Comparison of ENCODE assay signal across 18 cellular contexts in the genomic region with DNA sequence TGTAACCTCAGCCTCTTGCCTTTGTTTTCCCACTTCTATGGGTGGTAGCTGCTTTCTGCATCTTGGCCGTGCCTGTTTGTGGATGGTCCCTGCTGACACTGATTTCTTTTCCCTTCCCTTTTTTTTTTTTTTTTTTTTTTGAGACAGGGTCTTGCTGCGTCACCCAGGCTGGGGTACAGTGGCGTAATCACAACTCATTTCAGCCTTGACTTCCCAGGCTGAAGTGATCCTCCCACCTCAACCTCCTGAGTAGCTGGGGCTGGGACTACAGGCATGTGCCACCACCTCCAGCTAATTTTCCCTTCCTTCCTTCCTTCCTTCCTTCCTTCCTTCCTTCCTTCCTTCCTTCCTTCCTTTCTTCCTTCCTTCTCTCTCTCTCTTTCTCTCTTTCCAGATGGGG. TPM values are rescaled to one million over a fixed set of nuclear protein-coding genes. Genes with fewer than 3 reads are reported as not detected.
DNase-seq lines count a peak whose midpoint lies in the region; ATAC-seq, FAIRE-seq and TF ChIP-seq lines count a peak whose summit lies in the region.
"Had no signal": no experiment of that assay in that cellular context is flagged by ENCODE, and none has a peak within 500 bp of the region (broad histone marks: within the 10 kb centered on the region; RNA-seq: fewer than 3 reads in every experiment).

No MANE protein-coding gene starts in this region.

- H3K56ac ChIP-seq in H1 (replicated peaks; ENCODE audit: insufficient read length, low read depth, low read length) = no peak overlapping the region

- no peaks in the 10 kb centered on the region for H3K4me1 ChIP-seq in GM23338 (ENCODE audit: insufficient read depth)
- peaks cover 0 to 3% (median 0%) of the 10 kb centered on the region in 4 experiments; a peak in 2 of 7 replicates for H3K4me1 ChIP-seq in H1 (replicated peaks in 1 of 4; ENCODE audit: control insufficient read depth in 3 of 4, insufficient read depth in 4 of 4, low read length in 3 of 4)
- no peaks in the 10 kb centered on the region for H3K4me1 ChIP-seq in HepG2 (ENCODE audit: insufficient read depth, low read length)
- no peaks in the 10 kb centered on the region for H3K4me1 ChIP-seq in vagina
- H3K4me1 ChIP-seq: A549 had no signal

- no peaks in the 10 kb centered on the region for H4K20me1 ChIP-seq in GM23338 (replicated peaks; ENCODE audit: insufficient read depth)
- H4K20me1 ChIP-seq in H1 (replicated peaks in 1 of 2; ENCODE audit: control insufficient read depth in 1 of 2, insufficient read depth in 2 of 2, low read length in 2 of 2) = no peaks in the 10 kb centered on the region
- no peaks in the 10 kb centered on the region for H4K20me1 ChIP-seq in HepG2 (ENCODE audit: insufficient read depth, low read length)
- H4K20me1 ChIP-seq: BLaER1 had no signal

- H3K9ac ChIP-seq in H1 (replicated peaks in 1 of 4; ENCODE audit: extremely low read depth in 1 of 4, low read depth in 3 of 4, low read length in 3 of 4) = no peak overlapping the region
- no peak overlapping the region for H3K9ac ChIP-seq in HepG2 (ENCODE audit: insufficient read depth, low read depth, low read length)
- H3K9ac ChIP-seq: BLaER1 had no signal

- WGBS in H1 (ENCODE audit: extremely low coverage in 1 of 2, insufficient coverage in 1 of 2, insufficient read length in 1 of 2, insufficient replicate concordance in 2 of 2, low coverage in 1 of 2, low lambda C conversion rate in 2 of 2, missing lambda C conversion rate in 1 of 2), 2 experiments = 56% methylated on average over 1 of the region's 3 CpGs; no CpG with 5 or more reads in 1 of the 2 experiments
- 44% methylated on average over 3 of the region's 3 CpGs for WGBS in HepG2 (ENCODE audit: low lambda C conversion rate)

- BruUV-seq in HepG2 (replicated peaks; lab: Mats Ljungman, UMichigan) = no TSS peak

- no peak for DNase-seq in stimulated activated naive CD8-positive, alpha-beta T cell treated with anti-CD3 and anti-CD28 coated beads, Interleukin-15, amount 100 ng/mL, for 72 hours
- DNase-seq in GM23338 (ENCODE audit: low spot score) (no peak), H1 (ENCODE audit: low read depth in 1 of 2, low spot score in 2 of 2) (no peak), HepG2 (ENCODE audit: low spot score) (no peak), vagina (ENCODE audit: extremely low spot score in 2 of 2) (no peak), HK-2 (ENCODE audit: unreplicated experiment) (no peak)
- DNase-seq: AML-193; CD4-positive, alpha-beta T cell; DMS79; H9; IMR-90; KBM-7 had no signal

- no peak overlapping the region for H2BK20ac ChIP-seq in H1 (ENCODE audit: low read length)

- H3K4me3 ChIP-seq in GM23338 (no peak overlapping the region), H1 (ENCODE audit: extremely low read depth in 1 of 4, insufficient read depth in 2 of 4, low read depth in 3 of 4, low read length in 4 of 4) (no peak overlapping the region), HepG2 (replicated peaks in 1 of 3; ENCODE audit: insufficient read depth in 1 of 3, low read depth in 2 of 3, low read length in 3 of 3) (no peak overlapping the region), vagina (no peak overlapping the region)
- H3K4me3 ChIP-seq: A549, BLaER1, GM12878 had no signal

- H4K8ac ChIP-seq in H1 (ENCODE audit: extremely low read depth, insufficient read depth, low read length) = no peak overlapping the region

- H2BK12ac ChIP-seq in H1 (ENCODE audit: low read depth, low read length) = no peak overlapping the region; the same call in 1 of the 2 replicates

- H3K23me2 ChIP-seq in H1 (ENCODE audit: low read depth, low read length) = no peaks in the 10 kb centered on the region

- POLR2A ChIA-PET in H1 (lab: Charles Lee; ENCODE audit: partially characterized antibody) = interaction anchor here (0.6 to 4.5 kb wide), 2 partner anchors 12 to 368 kb away, joined by 4 to 25 read pairs; no protein-coding TSS in a partner anchor
- POLR2A ChIA-PET in HepG2 (lab: Yijun Ruan, JAX) = interaction anchor here (1.1 kb wide), 1 partner anchor 12 kb away, joined by 7 read pairs; no protein-coding TSS in a partner anchor

- H3K23ac ChIP-seq in H1 (ENCODE audit: insufficient read length) = no peak overlapping the region

- CTCF ChIA-PET in H1 (lab: Charles Lee; ENCODE audit: partially characterized antibody) = interaction anchor here (0.5 to 1.5 kb wide), 3 partner anchors 11 to 72 kb away, joined by 3 read pairs; no protein-coding TSS in a partner anchor
- CTCF ChIA-PET in HepG2 (lab: Yijun Ruan, JAX; ENCODE audit: low intra/inter-chr PET ratio, low total read pairs) = no interaction called here

- H3K36me3 ChIP-seq in GM23338 (ENCODE audit: insufficient read depth) (no peaks in the 10 kb centered on the region), H1 (ENCODE audit: control insufficient read depth in 2 of 4, insufficient read depth in 4 of 4, low read length in 3 of 4) (no peaks in the 10 kb centered on the region), HepG2 (replicated peaks in 1 of 2; ENCODE audit: control insufficient read depth in 1 of 2, insufficient read depth in 2 of 2, low read length in 2 of 2) (no peaks in the 10 kb centered on the region), vagina (no peaks in the 10 kb centered on the region)
- H3K36me3 ChIP-seq: BLaER1 had no signal

- H3K27ac ChIP-seq in GM23338 (ENCODE audit: low read depth) (no peak overlapping the region), H1 (ENCODE audit: low read depth, low read length) (no peak overlapping the region), HepG2 (ENCODE audit: extremely low read length, insufficient read depth, low read length) (no peak overlapping the region), vagina (no peak overlapping the region)
- H3K27ac ChIP-seq: A549, BLaER1, HL-60 had no signal

- H3F3A ChIP-seq in GM23338 (replicated peaks; ENCODE audit: low read depth) = no peaks in the 10 kb centered on the region

- no peak overlapping the region for H2BK5ac ChIP-seq in H1 (ENCODE audit: low read depth, low read length)

- H3K4me1 Mint-ChIP-seq in stimulated activated naive CD8-positive, alpha-beta T cell treated with anti-CD3 and anti-CD28 coated beads, Interleukin-15, Interleukin-2, amounts not matched to agents 100 ng/mL and 50 ng/mL, for 24 hours (ENCODE audit: low read depth) = no peaks in the 10 kb centered on the region
- no peaks in the 10 kb centered on the region for H3K4me1 Mint-ChIP-seq in stimulated activated naive CD8-positive, alpha-beta T cell treated with anti-CD3 and anti-CD28 coated beads, Interleukin-15, amount 100 ng/mL, for 72 hours
- H3K4me1 Mint-ChIP-seq in GM23338 = peaks cover 3% of the 10 kb centered on the region

- in situ Hi-C loops in HepG2 (cut with HindIII; ENCODE audit: extremely low pct_ligation_motif_present, low pct_unique_long_range_greater_than_20kb) = no loop called here

- no peak overlapping the region for H3K4ac ChIP-seq in H1 (replicated peaks; ENCODE audit: insufficient read length, low read depth, low read length)

- no peak overlapping the region for H2AK5ac ChIP-seq in H1 (ENCODE audit: low read depth, low read length)

- intact Hi-C loops in HepG2 (cut with micrococcal nuclease; ENCODE audit: unreplicated experiment) (no loop called here), vagina (cut with DNase I) (no loop called here)

- TF ChIP-seq POLR2A in H1 (IDR thresholded peaks at IDR 0.05; ENCODE audit: control extremely low read depth in 1 of 2, low read depth in 2 of 2, low read length in 2 of 2) (no peak), HepG2 (IDR thresholded peaks at IDR 0.05; ENCODE audit: insufficient read depth in 1 of 2, low read depth in 2 of 2, low read length in 2 of 2) (no peak), vagina (IDR thresholded peaks at IDR 0.05) (no peak)

- TF ChIP-seq RAD21 in H1 (IDR thresholded peaks at IDR 0.05 in 1 of 2, conservative IDR thresholded peaks at IDR 0.05 in 1 of 2; ENCODE audit: low read depth in 2 of 2, low read length in 2 of 2) = no peak
- TF ChIP-seq RAD21 in HepG2 (CRISPR knock-in tag; IDR thresholded peaks at IDR 0.05) = no peak

- TF ChIP-seq EP300 in H1 (IDR thresholded peaks at IDR 0.05; ENCODE audit: borderline replicate concordance in 1 of 2, low read depth in 2 of 2, low read length in 2 of 2) (no peak), HepG2 (IDR thresholded peaks at IDR 0.05; ENCODE audit: low read depth in 2 of 2, low read length in 2 of 2) (no peak), HepG2 (CRISPR knock-in tag; IDR thresholded peaks at IDR 0.05; ENCODE audit: borderline replicate concordance) (no peak)

- no peaks in the 10 kb centered on the region for H3K9me2 ChIP-seq in GM23338 (ENCODE audit: insufficient read depth)

- H3K79me1 ChIP-seq in H1 (ENCODE audit: low read depth, low read length) = no peaks in the 10 kb centered on the region

- no peak for FAIRE-seq in H1 (lab: Jason Lieb, UNC)
- no peak for FAIRE-seq in HepG2 (lab: Jason Lieb, UNC)
- FAIRE-seq: A549, GM12878, GM18507 had no signal

- no peak overlapping the region for H3K14ac ChIP-seq in H1 (ENCODE audit: insufficient read length)

- H3K9me3 ChIP-seq in H1 (ENCODE audit: insufficient read depth in 2 of 2, low read depth in 1 of 2, low read length in 1 of 2) = no peaks in the 10 kb centered on the region
- H3K9me3 ChIP-seq in HepG2 (ENCODE audit: low read length) = no peaks in the 10 kb centered on the region
- H3K9me3 ChIP-seq in vagina = no peaks in the 10 kb centered on the region
- H3K9me3 ChIP-seq: A549, BLaER1 had no signal

- H4K5ac ChIP-seq in H1 (ENCODE audit: insufficient read length, low read depth, low read length) = no peak overlapping the region

- H3K79me2 ChIP-seq in GM23338 (replicated peaks; ENCODE audit: insufficient read depth) (no peaks in the 10 kb centered on the region), H1 (ENCODE audit: control insufficient read depth in 1 of 2, insufficient read depth in 2 of 2, low read length in 2 of 2) (no peaks in the 10 kb centered on the region), HepG2 (ENCODE audit: insufficient read depth, low read length) (no peaks in the 10 kb centered on the region)

- H2BK15ac ChIP-seq in H1 (ENCODE audit: low read length) = no peak overlapping the region

- no peak for ATAC-seq in stimulated activated naive CD8-positive, alpha-beta T cell treated with anti-CD3 and anti-CD28 coated beads, Interleukin-15, amount 100 ng/mL, for 72 hours
- ATAC-seq in GM23338 (no peak), HepG2 (no peak)
- ATAC-seq: A549, GM12878 had no signal

- no peak for TF ChIP-seq CTCF in GM23338 (conservative IDR thresholded peaks at IDR 0.05; ENCODE audit: low read depth in 2 of 2)
- TF ChIP-seq CTCF in H1 (IDR thresholded peaks at IDR 0.05; ENCODE audit: control extremely low read depth in 1 of 3, insufficient read depth in 1 of 3, low read depth in 1 of 3, low read length in 3 of 3) = no peak
- TF ChIP-seq CTCF in HepG2 (CRISPR knock-in tag; IDR thresholded peaks at IDR 0.05) = no peak
- no peak for TF ChIP-seq CTCF in vagina (IDR thresholded peaks at IDR 0.05)

- no peak overlapping the region for H2BK120ac ChIP-seq in H1 (replicated peaks; ENCODE audit: low read depth, low read length)

- H3K9me3 Mint-ChIP-seq in stimulated activated naive CD8-positive, alpha-beta T cell treated with anti-CD3 and anti-CD28 coated beads, Interleukin-15, Interleukin-2, amounts not matched to agents 100 ng/mL and 50 ng/mL, for 24 hours = no peaks in the 10 kb centered on the region
- no peaks in the 10 kb centered on the region for H3K9me3 Mint-ChIP-seq in stimulated activated naive CD8-positive, alpha-beta T cell treated with anti-CD3 and anti-CD28 coated beads, Interleukin-15, amount 100 ng/mL, for 72 hours
- H3K9me3 Mint-ChIP-seq in GM23338 = no peaks in the 10 kb centered on the region
- H3K9me3 Mint-ChIP-seq: CD4-positive, alpha-beta T cell; H9 had no signal

- no peak overlapping the region for H4K91ac ChIP-seq in H1 (replicated peaks; ENCODE audit: insufficient read length, low read length)

- peak overlapping the region; percentile 76 for H3K27ac Mint-ChIP-seq in stimulated activated naive CD8-positive, alpha-beta T cell treated with anti-CD3 and anti-CD28 coated beads, Interleukin-15, Interleukin-2, amounts not matched to agents 100 ng/mL and 50 ng/mL, for 24 hours
- H3K27ac Mint-ChIP-seq in stimulated activated naive CD8-positive, alpha-beta T cell treated with anti-CD3 and anti-CD28 coated beads, Interleukin-15, amount 100 ng/mL, for 72 hours = peak overlapping the region in 1 of 2 donors; percentile 23
- no peak overlapping the region for H3K27ac Mint-ChIP-seq in GM23338
- H3K27ac Mint-ChIP-seq: CD4-positive, alpha-beta T cell had no signal

- H3K27me3 ChIP-seq in GM23338 (ENCODE audit: insufficient read depth) (no peaks in the 10 kb centered on the region), H1 (replicated peaks in 1 of 4; ENCODE audit: control insufficient read depth in 3 of 4, extremely low read depth in 1 of 4, insufficient read depth in 3 of 4, low read length in 3 of 4) (no peaks in the 10 kb centered on the region; a peak in 1 of 7 replicates), HepG2 (ENCODE audit: control insufficient read depth in 1 of 2, insufficient read depth in 2 of 2, low read length in 2 of 2) (no peaks in the 10 kb centered on the region), vagina (no peaks in the 10 kb centered on the region)
- H3K27me3 ChIP-seq: BLaER1 had no signal

- no peaks in the 10 kb centered on the region for H3K36me3 Mint-ChIP-seq in stimulated activated naive CD8-positive, alpha-beta T cell treated with anti-CD3 and anti-CD28 coated beads, Interleukin-15, Interleukin-2, amounts not matched to agents 100 ng/mL and 50 ng/mL, for 24 hours (ENCODE audit: low read depth)
- no peaks in the 10 kb centered on the region for H3K36me3 Mint-ChIP-seq in GM23338 (ENCODE audit: low read depth)

- H3K18ac ChIP-seq in H1 (ENCODE audit: extremely low read depth, low read length) = no peak overlapping the region

- H2AFZ ChIP-seq in GM23338 (peak overlapping the region; percentile 85), H1 (ENCODE audit: low read length) (peak overlapping the region; percentile 82; the same call in 1 of the 2 replicates), HepG2 (ENCODE audit: low read length) (no peak overlapping the region)

- H3K4me3 Mint-ChIP-seq in stimulated activated naive CD8-positive, alpha-beta T cell treated with anti-CD3 and anti-CD28 coated beads, Interleukin-15, Interleukin-2, amounts not matched to agents 100 ng/mL and 50 ng/mL, for 24 hours = no peak overlapping the region
- H3K4me3 Mint-ChIP-seq in stimulated activated naive CD8-positive, alpha-beta T cell treated with anti-CD3 and anti-CD28 coated beads, Interleukin-15, amount 100 ng/mL, for 72 hours = no peak overlapping the region
- no peak overlapping the region for H3K4me3 Mint-ChIP-seq in GM23338
- H3K4me3 Mint-ChIP-seq: CD4-positive, alpha-beta T cell; H9 had no signal

- H3K4me2 ChIP-seq in GM23338 (no peak overlapping the region), H1 (ENCODE audit: insufficient read depth in 1 of 2, low read depth in 2 of 2, low read length in 2 of 2) (no peak overlapping the region), HepG2 (ENCODE audit: low read depth, low read length) (no peak overlapping the region)
- H3K4me2 ChIP-seq: A549, BLaER1 had no signal

- H3K27me3 Mint-ChIP-seq in stimulated activated naive CD8-positive, alpha-beta T cell treated with anti-CD3 and anti-CD28 coated beads, Interleukin-15, Interleukin-2, amounts not matched to agents 100 ng/mL and 50 ng/mL, for 24 hours = no peaks in the 10 kb centered on the region
- no peaks in the 10 kb centered on the region for H3K27me3 Mint-ChIP-seq in stimulated activated naive CD8-positive, alpha-beta T cell treated with anti-CD3 and anti-CD28 coated beads, Interleukin-15, amount 100 ng/mL, for 72 hours
- H3K27me3 Mint-ChIP-seq in GM23338 (ENCODE audit: insufficient read depth, low read depth, poor library complexity) = no peaks in the 10 kb centered on the region
- H3K27me3 Mint-ChIP-seq: CD4-positive, alpha-beta T cell had no signal

RNA-seq across cellular contexts. Expression of a gene that starts 57.7 kb away (rescaled TPM):
- total RNA-seq in GM23338 (2014; rRNA removed; shearing (Covaris generic)) = 129 and 130 TPM in 2 replicates
- polyA plus RNA-seq in GM23338 (2016; fragmentation: Nextera tagmentation; extraction: Ambion mirVana) = 39.4 and 40.7 TPM in 2 replicates
- total RNA-seq in H1 (2021; fragmentation: NEBNext Ultra II Directional; extraction: Animal tissue kit (Norgen Biotek cat#: 25700)) = 106 and 109 TPM in 2 replicates
- polyA plus RNA-seq in H1 (2011; rRNA removed) = 39.5 and 62.6 TPM in 2 replicates
- polyA plus RNA-seq in H1 (2011; cell fraction: cytosol; rRNA removed) = 27.1 TPM
- polyA plus RNA-seq in H1 (2011; cell fraction: nucleus; rRNA removed) = 99.3 TPM
- 63.1 to 84.7 TPM (median 69.5 TPM) in 4 replicates for polyA plus RNA-seq in H1 (2012, experiment 1 of 2)
- 4.9 TPM for polyA plus RNA-seq in H1 (2012, experiment 2 of 2)
- polyA plus RNA-seq in H1 (2013, experiment 1 of 2) = 34.6 TPM
- 32.0 TPM for polyA plus RNA-seq in H1 (2013, experiment 2 of 2)
- polyA minus RNA-seq in H1 (2011; rRNA and poly(A)+ RNA removed) = 144 and 149 TPM in 2 replicates
- polyA minus RNA-seq in H1 (2011; cell fraction: cytosol; rRNA and poly(A)+ RNA removed) = 76.2 TPM
- 129 TPM for polyA minus RNA-seq in H1 (2011; cell fraction: nucleus; rRNA and poly(A)+ RNA removed)
- 14.9 and 30.9 TPM in 2 replicates for total RNA-seq in HepG2 (2016; rRNA removed; fragmentation: Illumina TruSeq; extraction: Trizol)
- 22.1 and 25.3 TPM in 2 replicates for total RNA-seq in HepG2 (2016; cell fraction: cytosol; rRNA removed; fragmentation: Illumina TruSeq; extraction: Trizol; ENCODE audit: low read depth)
- total RNA-seq in HepG2 (2016; cell fraction: insoluble cytoplasmic fraction; rRNA removed; fragmentation: Illumina TruSeq; extraction: Trizol) = 14.4 and 25.6 TPM in 2 replicates
- total RNA-seq in HepG2 (2016; cell fraction: membrane; rRNA removed; fragmentation: Illumina TruSeq; extraction: Trizol) = 15.9 and 22.0 TPM in 2 replicates
- 38.0 and 49.0 TPM in 2 replicates for total RNA-seq in HepG2 (2016; cell fraction: nucleus; rRNA removed; fragmentation: Illumina TruSeq; extraction: Trizol)
- 13.6 and 15.3 TPM in 2 replicates for polyA plus RNA-seq in HepG2 (2011; rRNA removed)
- 5.2 and 8.5 TPM in 2 replicates for polyA plus RNA-seq in HepG2 (2011; cell fraction: cytosol; rRNA removed)
- polyA plus RNA-seq in HepG2 (2011; cell fraction: nucleus; rRNA removed) = 33.5 and 39.2 TPM in 2 replicates
- polyA plus RNA-seq in HepG2 (2012) = 29.8 and 32.4 TPM in 2 replicates
- polyA plus RNA-seq in HepG2 (2016; cell fraction: cytosol; fragmentation: Illumina TruSeq; extraction: Trizol; ENCODE audit: low read depth) = 0.42 and 0.45 TPM in 2 replicates
- polyA plus RNA-seq in HepG2 (2016; cell fraction: insoluble cytoplasmic fraction; fragmentation: Illumina TruSeq; extraction: Trizol; ENCODE audit: low read depth) = 10.3 and 16.2 TPM in 2 replicates
- polyA plus RNA-seq in HepG2 (2016; cell fraction: membrane; fragmentation: Illumina TruSeq; extraction: Trizol; ENCODE audit: low read depth) = 1.1 and 1.3 TPM in 2 replicates
- polyA plus RNA-seq in HepG2 (2016; cell fraction: nucleus; fragmentation: Illumina TruSeq; extraction: Trizol; ENCODE audit: insufficient read depth, low read depth) = 42.6 and 45.3 TPM in 2 replicates
- 49.2 and 106 TPM in 2 replicates for polyA minus RNA-seq in HepG2 (2011; rRNA and poly(A)+ RNA removed; ENCODE audit: low replicate concordance)
- 35.1 and 35.6 TPM in 2 replicates for polyA minus RNA-seq in HepG2 (2011; cell fraction: cytosol; rRNA and poly(A)+ RNA removed)
- polyA minus RNA-seq in HepG2 (2011; cell fraction: nucleus; rRNA and poly(A)+ RNA removed) = 77.9 and 102 TPM in 2 replicates
- total RNA-seq in vagina = 99.9 TPM
